8 cellular contexts compared by ENCODE assay signal in genomic region chr5:72307968-72308852, GRCh38. TPM values are rescaled to one million over a fixed set of nuclear protein-coding genes. Genes with fewer than 3 reads are reported as not detected.
A peak's percentile ranks its signal among the peaks of the same experiment; 100 is the strongest.
DNase-seq lines count a peak whose midpoint lies in the region; ATAC-seq, FAIRE-seq and TF ChIP-seq lines count a peak whose summit lies in the region.

No MANE protein-coding gene starts in this region.

- H3K36me3 ChIP-seq in CD4-positive, CD25-positive, alpha-beta regulatory T cell (ENCODE audit: control insufficient read depth, insufficient read depth, low read length): peaks cover 19% of the 10 kb centered on the region
- H3K36me3 ChIP-seq in HepG2 (replicated peaks in 1 of 2; ENCODE audit: control insufficient read depth in 1 of 2, insufficient read depth in 2 of 2, low read length in 2 of 2): peaks cover 2 to 32% of the 10 kb centered on the region in 2 experiments

- no peaks in the 10 kb centered on the region for H3K9me3 Mint-ChIP-seq in CD4-positive, CD25-positive, alpha-beta regulatory T cell
- no peaks in the 10 kb centered on the region for H3K9me3 Mint-ChIP-seq in dendritic cell treated with granulocyte-macrophage colony-stimulating factor and Interleukin-4, amounts not matched to agents 40 ng/mL and 50 ng/mL, for 4 days

- H3K27me3 Mint-ChIP-seq in CD4-positive, CD25-positive, alpha-beta regulatory T cell: no peaks in the 10 kb centered on the region
- H3K27me3 Mint-ChIP-seq in dendritic cell treated with granulocyte-macrophage colony-stimulating factor and Interleukin-4, amounts not matched to agents 40 ng/mL and 50 ng/mL, for 4 days: no peaks in the 10 kb centered on the region

- DNase-seq in CD4-positive, CD25-positive, alpha-beta regulatory T cell: peak; percentile 95 to 98 (median 95)
- peak; percentile 87 for DNase-seq in NCI-H526 treated with DMSO at 0.1 percent for 48 hours (lab: John Stamatoyannopoulos, UW)
- peak; percentile 89 to 93 for DNase-seq in activated CD4-positive, alpha-beta T cell treated with anti-CD3 and anti-CD28 coated beads, Interleukin-2, amount 50 U/mL, for 24 hours (ENCODE audit: low read depth in 1 of 2, low spot score in 1 of 2)
- peak; percentile 93 for DNase-seq in HepG2 (ENCODE audit: low spot score)
- DNase-seq in stimulated activated CD4-positive, alpha-beta T cell treated with anti-CD3 and anti-CD28 coated beads, Interleukin-2, amount 100 ng/mL, for 48 hours: peak; percentile 88 to 91

- no peaks in the 10 kb centered on the region for H3K27me3 ChIP-seq in CD4-positive, CD25-positive, alpha-beta regulatory T cell (ENCODE audit: control insufficient read depth, insufficient read depth, low read length)
- no peaks in the 10 kb centered on the region for H3K27me3 ChIP-seq in HepG2 (ENCODE audit: control insufficient read depth in 1 of 2, insufficient read depth in 2 of 2, low read length in 2 of 2)

- peak overlapping the region; percentile 82 to 93 (median 92) for H3K4me3 Mint-ChIP-seq in CD4-positive, CD25-positive, alpha-beta regulatory T cell
- H3K4me3 Mint-ChIP-seq in dendritic cell treated with granulocyte-macrophage colony-stimulating factor and Interleukin-4, amounts not matched to agents 40 ng/mL and 50 ng/mL, for 4 days: peak overlapping the region; percentile 84

- peaks cover 20 to 27% (median 20%) of the 10 kb centered on the region in 4 donors for H3K4me1 Mint-ChIP-seq in CD4-positive, CD25-positive, alpha-beta regulatory T cell
- peaks cover 18% of the 10 kb centered on the region for H3K4me1 Mint-ChIP-seq in dendritic cell treated with granulocyte-macrophage colony-stimulating factor and Interleukin-4, amounts not matched to agents 40 ng/mL and 50 ng/mL, for 4 days (ENCODE audit: low read depth)

- peak overlapping the region; percentile 96 for H3K9ac ChIP-seq in HepG2 (ENCODE audit: insufficient read depth, low read depth, low read length)

- 8% methylated on average over 17 of the region's 76 CpGs for WGBS in HepG2 (ENCODE audit: low lambda C conversion rate)

- ATAC-seq in CD4-positive, CD25-positive, alpha-beta regulatory T cell (ENCODE audit: low read depth in 2 of 2): peak; percentile 97 to 98
- peak; percentile 94 for ATAC-seq in GM19372 (IDR thresholded peaks at IDR 0.05; ENCODE audit: low read depth, unreplicated experiment)
- ATAC-seq in HG03521 (IDR thresholded peaks at IDR 0.05; ENCODE audit: unreplicated experiment): peak; percentile 91
- peak; percentile 99 for ATAC-seq in HepG2

- no peaks in the 10 kb centered on the region for H4K20me1 ChIP-seq in HepG2 (ENCODE audit: insufficient read depth, low read length)

- H3K4me2 ChIP-seq in HepG2 (ENCODE audit: low read depth, low read length): peak overlapping the region; percentile 80

- peak; percentile 77 for FAIRE-seq in HepG2 (lab: Jason Lieb, UNC)

- TF ChIP-seq CTCF in HepG2 (CRISPR knock-in tag; IDR thresholded peaks at IDR 0.05): peak; percentile 92

- BruUV-seq in HepG2 (replicated peaks; lab: Mats Ljungman, UMichigan): TSS peak; percentile 79

- peak overlapping the region; percentile 93 for H3K27ac ChIP-seq in CD4-positive, CD25-positive, alpha-beta regulatory T cell (ENCODE audit: insufficient read depth, low read length, poor library complexity, severe bottlenecking)
- peak overlapping the region; percentile 98 for H3K27ac ChIP-seq in HepG2 (ENCODE audit: extremely low read length, insufficient read depth, low read length)

- peak; percentile 98 to 100 for TF ChIP-seq POLR2A in HepG2 (IDR thresholded peaks at IDR 0.05; ENCODE audit: insufficient read depth in 1 of 2, low read depth in 2 of 2, low read length in 2 of 2)

- peaks cover 14% of the 10 kb centered on the region for H3K4me1 ChIP-seq in CD4-positive, CD25-positive, alpha-beta regulatory T cell (ENCODE audit: control insufficient read depth, insufficient read depth, low read length, poor library complexity, severe bottlenecking)
- H3K4me1 ChIP-seq in HepG2 (ENCODE audit: insufficient read depth, low read length): peaks cover 47% of the 10 kb centered on the region

- peak overlapping the region; percentile 85 for H3K4me3 ChIP-seq in CD4-positive, CD25-positive, alpha-beta regulatory T cell (ENCODE audit: low read depth, low read length)
- peak overlapping the region; percentile 76 to 91 (median 80) for H3K4me3 ChIP-seq in HepG2 (replicated peaks in 1 of 3; ENCODE audit: insufficient read depth in 1 of 3, low read depth in 2 of 3, low read length in 3 of 3)

- H3K36me3 Mint-ChIP-seq in CD4-positive, CD25-positive, alpha-beta regulatory T cell: peaks cover 9% of the 10 kb centered on the region
- H3K36me3 Mint-ChIP-seq in dendritic cell treated with granulocyte-macrophage colony-stimulating factor and Interleukin-4, amounts not matched to agents 40 ng/mL and 50 ng/mL, for 4 days (ENCODE audit: low read depth): peaks cover 56% of the 10 kb centered on the region

- peak overlapping the region; percentile 95 for H3K27ac Mint-ChIP-seq in CD4-positive, CD25-positive, alpha-beta regulatory T cell
- H3K27ac Mint-ChIP-seq in dendritic cell treated with granulocyte-macrophage colony-stimulating factor and Interleukin-4, amounts not matched to agents 40 ng/mL and 50 ng/mL, for 4 days: peak overlapping the region; percentile 98

- H3K79me2 ChIP-seq in HepG2 (ENCODE audit: insufficient read depth, low read length): peaks cover 44% of the 10 kb centered on the region

- TF ChIP-seq EP300 in HepG2 (IDR thresholded peaks at IDR 0.05; ENCODE audit: low read depth in 2 of 2, low read length in 2 of 2) (peak in 1 of 2 experiments; percentile 17; a peak in 1 of 4 replicates), HepG2 (CRISPR knock-in tag; IDR thresholded peaks at IDR 0.05; ENCODE audit: borderline replicate concordance) (peak; percentile 41)

- peak; percentile 85 for TF ChIP-seq RAD21 in HepG2 (CRISPR knock-in tag; IDR thresholded peaks at IDR 0.05)

- H3K9me3 ChIP-seq in CD4-positive, CD25-positive, alpha-beta regulatory T cell (ENCODE audit: control insufficient read depth in 2 of 2, low read length in 2 of 2): no peaks in the 10 kb centered on the region
- H3K9me3 ChIP-seq in HepG2 (ENCODE audit: low read length): no peaks in the 10 kb centered on the region

- POLR2A ChIA-PET in HepG2 (lab: Yijun Ruan, JAX): interaction anchor here (0.7 to 2.8 kb wide), 15 partner anchors 9 to 66 kb away, joined by 3 to 60 read pairs (median 5); partner anchors contain the start of genes MRPS27 and PTCD2

- CTCF ChIA-PET in HepG2 (lab: Yijun Ruan, JAX; ENCODE audit: low intra/inter-chr PET ratio, low total read pairs): interaction anchor here (1.2 to 1.7 kb wide), 2 partner anchors 63 to 170 kb away, joined by 6 to 15 read pairs; no protein-coding TSS in a partner anchor

- intact Hi-C loops in dendritic cell treated with granulocyte-macrophage colony-stimulating factor and Interleukin-4, amounts not matched to agents 40 ng/mL and 50 ng/mL, for 4 days (cut with micrococcal nuclease): loop anchor here (1.0 to 5.0 kb wide), 4 partner anchors 12 to 526 kb away; partner anchors contain the start of genes MRPS27, PTCD2 and TNPO1
- intact Hi-C loops in HepG2 (cut with micrococcal nuclease; ENCODE audit: unreplicated experiment): loop anchor here (1.0 to 2.0 kb wide), 5 partner anchors 13 to 530 kb away; no protein-coding TSS in a partner anchor

- H2AFZ ChIP-seq in HepG2 (ENCODE audit: low read length): no peak overlapping the region

- in situ Hi-C loops in HepG2 (cut with HindIII; ENCODE audit: extremely low pct_ligation_motif_present, low pct_unique_long_range_greater_than_20kb): loop anchor here (5.0 to 25.0 kb wide), 2 partner anchors 171 to 521 kb away; no protein-coding TSS in a partner anchor

RNA-seq across cellular contexts. Expression of gene MRPS27, which starts 11.8 kb away (rescaled TPM):
- total RNA-seq in CD4-positive, CD25-positive, alpha-beta regulatory T cell: 36.2 TPM
- polyA plus RNA-seq in CD4-positive, CD25-positive, alpha-beta regulatory T cell: 10 to 100 TPM; 39.0 to 53.1 (median 43.4) TPM
- 115 and 139 TPM in 2 replicates for total RNA-seq in HepG2 (2016; rRNA removed; fragmentation: Illumina TruSeq; extraction: Trizol)
- total RNA-seq in HepG2 (2016; cell fraction: cytosol; rRNA removed; fragmentation: Illumina TruSeq; extraction: Trizol; ENCODE audit: low read depth): 17.5 and 21.2 TPM in 2 replicates
- 116 and 136 TPM in 2 replicates for total RNA-seq in HepG2 (2016; cell fraction: insoluble cytoplasmic fraction; rRNA removed; fragmentation: Illumina TruSeq; extraction: Trizol)
- total RNA-seq in HepG2 (2016; cell fraction: membrane; rRNA removed; fragmentation: Illumina TruSeq; extraction: Trizol): 84.2 and 94.1 TPM in 2 replicates
- total RNA-seq in HepG2 (2016; cell fraction: nucleus; rRNA removed; fragmentation: Illumina TruSeq; extraction: Trizol): 105 and 107 TPM in 2 replicates
- 69.9 and 71.8 TPM in 2 replicates for polyA plus RNA-seq in HepG2 (2011; rRNA removed)
- 61.9 and 69.4 TPM in 2 replicates for polyA plus RNA-seq in HepG2 (2011; cell fraction: cytosol; rRNA removed)
- polyA plus RNA-seq in HepG2 (2011; cell fraction: nucleus; rRNA removed): 35.6 and 40.4 TPM in 2 replicates
- 50.1 and 50.6 TPM in 2 replicates for polyA plus RNA-seq in HepG2 (2012)
- polyA plus RNA-seq in HepG2 (2016; cell fraction: cytosol; fragmentation: Illumina TruSeq; extraction: Trizol; ENCODE audit: low read depth): 15.3 and 16.9 TPM in 2 replicates
- 115 and 117 TPM in 2 replicates for polyA plus RNA-seq in HepG2 (2016; cell fraction: insoluble cytoplasmic fraction; fragmentation: Illumina TruSeq; extraction: Trizol; ENCODE audit: low read depth)
- polyA plus RNA-seq in HepG2 (2016; cell fraction: membrane; fragmentation: Illumina TruSeq; extraction: Trizol; ENCODE audit: low read depth): 55.5 and 63.7 TPM in 2 replicates
- 77.0 and 147 TPM in 2 replicates for polyA plus RNA-seq in HepG2 (2016; cell fraction: nucleus; fragmentation: Illumina TruSeq; extraction: Trizol; ENCODE audit: insufficient read depth, low read depth)
- polyA minus RNA-seq in HepG2 (2011; rRNA and poly(A)+ RNA removed; ENCODE audit: low replicate concordance): 215 and 246 TPM in 2 replicates
- polyA minus RNA-seq in HepG2 (2011; cell fraction: cytosol; rRNA and poly(A)+ RNA removed): 76.1 and 103 TPM in 2 replicates
- polyA minus RNA-seq in HepG2 (2011; cell fraction: nucleus; rRNA and poly(A)+ RNA removed): 93.1 and 114 TPM in 2 replicates

RNA-seq across cellular contexts. Expression of gene PTCD2, which starts 12.0 kb away (rescaled TPM):
- 3.4 TPM for total RNA-seq in CD4-positive, CD25-positive, alpha-beta regulatory T cell
- 1 to 10 TPM; 5.4 to 6.5 (median 5.9) TPM for polyA plus RNA-seq in CD4-positive, CD25-positive, alpha-beta regulatory T cell
- total RNA-seq in HepG2 (2016; rRNA removed; fragmentation: Illumina TruSeq; extraction: Trizol): 6.4 and 7.0 TPM in 2 replicates
- total RNA-seq in HepG2 (2016; cell fraction: cytosol; rRNA removed; fragmentation: Illumina TruSeq; extraction: Trizol; ENCODE audit: low read depth): 1.2 and 1.8 TPM in 2 replicates
- 7.0 and 9.2 TPM in 2 replicates for total RNA-seq in HepG2 (2016; cell fraction: insoluble cytoplasmic fraction; rRNA removed; fragmentation: Illumina TruSeq; extraction: Trizol)
- total RNA-seq in HepG2 (2016; cell fraction: membrane; rRNA removed; fragmentation: Illumina TruSeq; extraction: Trizol): 3.4 TPM in 2 replicates
- total RNA-seq in HepG2 (2016; cell fraction: nucleus; rRNA removed; fragmentation: Illumina TruSeq; extraction: Trizol): 11.4 and 14.2 TPM in 2 replicates
- 5.3 and 5.5 TPM in 2 replicates for polyA plus RNA-seq in HepG2 (2011; rRNA removed)
- 2.2 and 3.7 TPM in 2 replicates for polyA plus RNA-seq in HepG2 (2011; cell fraction: cytosol; rRNA removed)
- 9.0 and 11.4 TPM in 2 replicates for polyA plus RNA-seq in HepG2 (2011; cell fraction: nucleus; rRNA removed)
- polyA plus RNA-seq in HepG2 (2012): 3.9 and 4.5 TPM in 2 replicates
- 0.70 and 0.74 TPM in 2 replicates for polyA plus RNA-seq in HepG2 (2016; cell fraction: cytosol; fragmentation: Illumina TruSeq; extraction: Trizol; ENCODE audit: low read depth)
- polyA plus RNA-seq in HepG2 (2016; cell fraction: insoluble cytoplasmic fraction; fragmentation: Illumina TruSeq; extraction: Trizol; ENCODE audit: low read depth): 8.3 and 9.4 TPM in 2 replicates
- 1.6 and 2.1 TPM in 2 replicates for polyA plus RNA-seq in HepG2 (2016; cell fraction: membrane; fragmentation: Illumina TruSeq; extraction: Trizol; ENCODE audit: low read depth)
- 13.3 and 14.0 TPM in 2 replicates for polyA plus RNA-seq in HepG2 (2016; cell fraction: nucleus; fragmentation: Illumina TruSeq; extraction: Trizol; ENCODE audit: insufficient read depth, low read depth)
- polyA minus RNA-seq in HepG2 (2011; rRNA and poly(A)+ RNA removed; ENCODE audit: low replicate concordance): 6.7 and 16.5 TPM in 2 replicates
- polyA minus RNA-seq in HepG2 (2011; cell fraction: cytosol; rRNA and poly(A)+ RNA removed): 2.5 and 3.2 TPM in 2 replicates
- polyA minus RNA-seq in HepG2 (2011; cell fraction: nucleus; rRNA and poly(A)+ RNA removed): 19.2 and 20.8 TPM in 2 replicates

Comparison
In these comparisons a context has a peak if more than half of its experiments do, and no peak if none do; other contexts are left out.
1. Peak in every context shown above with its lines: DNase-seq, ATAC-seq, H3K4me3 ChIP-seq and H3K27ac ChIP-seq.